21 cellular contexts compared by ENCODE assay signal in genomic region chr9:133844431-133844830, GRCh38.
DNase-seq lines count a peak whose midpoint lies in the region; ATAC-seq and TF ChIP-seq lines count a peak whose summit lies in the region.
"Had no signal": no experiment of that assay in that cellular context is flagged by ENCODE, and none has a peak within 500 bp of the region (broad histone marks: within the 10 kb centered on the region; RNA-seq: fewer than 3 reads in every experiment).

No MANE protein-coding gene starts in this region.

- no peak overlapping the region for H3K4ac ChIP-seq in neuronal stem cell (ENCODE audit: low read length)

- H3K4me2 ChIP-seq in neuronal stem cell (ENCODE audit: insufficient read depth, low read length, poor library complexity, severe bottlenecking) = peak overlapping the region; percentile 4
- H3K4me2 ChIP-seq: neural progenitor cell had no signal

- no peak overlapping the region for H3K23ac ChIP-seq in neuronal stem cell (ENCODE audit: low read depth, low read length, poor library complexity)

- peak overlapping the region in 5 of 12 donors; percentile 34 to 51 (median 40) for H3K4me3 ChIP-seq in heart left ventricle
- H3K4me3 ChIP-seq in right atrium auricular region = peak overlapping the region in 1 of 2 donors; percentile 35
- H3K4me3 ChIP-seq in esophagus squamous epithelium = no peak overlapping the region
- H3K4me3 ChIP-seq in neuronal stem cell (ENCODE audit: low read length in 2 of 2) = no peak overlapping the region
- peak overlapping the region in 3 of 4 donors; percentile 24 to 41 (median 35) for H3K4me3 ChIP-seq in upper lobe of left lung
- H3K4me3 ChIP-seq: MG63, neural progenitor cell, vagina had no signal

- TF ChIP-seq EP300 in upper lobe of left lung (IDR thresholded peaks at IDR 0.05) = no peak

- H3K9ac ChIP-seq in neuronal stem cell (ENCODE audit: low read depth, low read length, poor library complexity) = no peak overlapping the region
- H3K9ac ChIP-seq: neural progenitor cell had no signal

- ATAC-seq in heart left ventricle (no peak), upper lobe of left lung (ENCODE audit: low FRiP score in 2 of 2) (no peak), GM21447 (IDR thresholded peaks at IDR 0.05; ENCODE audit: unreplicated experiment) (no peak)

- peak overlapping the region; percentile 29 for H2BK5ac ChIP-seq in neuronal stem cell (ENCODE audit: low read length)

- H3K18ac ChIP-seq in neuronal stem cell (ENCODE audit: low read length) = peak overlapping the region; percentile 54

- H4K8ac ChIP-seq in neuronal stem cell (ENCODE audit: low read depth, low read length) = no peak overlapping the region

- H3K14ac ChIP-seq in neuronal stem cell (ENCODE audit: low read length) = no peak overlapping the region

- H2BK12ac ChIP-seq in neuronal stem cell (ENCODE audit: low read length) = no peak overlapping the region

- no peaks in the 10 kb centered on the region for H3K9me3 ChIP-seq in heart left ventricle
- H3K9me3 ChIP-seq in right atrium auricular region = no peaks in the 10 kb centered on the region
- no peaks in the 10 kb centered on the region for H3K9me3 ChIP-seq in esophagus squamous epithelium
- H3K9me3 ChIP-seq in neuronal stem cell (replicated peaks in 1 of 2; ENCODE audit: control insufficient read depth in 2 of 2, insufficient read depth in 1 of 2, low read depth in 1 of 2, low read length in 2 of 2) = no peaks in the 10 kb centered on the region
- H3K9me3 ChIP-seq in upper lobe of left lung = no peaks in the 10 kb centered on the region
- H3K9me3 ChIP-seq: MG63, vagina had no signal

- H3K27ac ChIP-seq in heart left ventricle (peak overlapping the region in 10 of 12 donors; percentile 57 to 95 (median 72)), right atrium auricular region (peak overlapping the region in 1 of 2 donors; percentile 72), esophagus squamous epithelium (peak overlapping the region in 3 of 4 donors; percentile 22 to 70 (median 59)), neuronal stem cell (replicated peaks; ENCODE audit: low read length) (no peak overlapping the region), upper lobe of left lung (peak overlapping the region; percentile 82 to 92 (median 85))
- H3K27ac ChIP-seq: HL-60, neural progenitor cell, vagina had no signal

- WGBS in heart left ventricle, 4 donors = 82 to 92% (median 86%) methylated on average over 9 of the region's 9 CpGs
- WGBS in esophagus squamous epithelium, 2 donors = 67 to 73% methylated on average over 3 to 4 of the region's 9 CpGs
- WGBS in neuronal stem cell (ENCODE audit: extremely low coverage in 2 of 2, insufficient read length in 2 of 2, insufficient replicate concordance in 1 of 2), 2 donors = no CpG with 5 or more reads among the region's 9 CpGs
- WGBS in upper lobe of left lung, 2 donors = 55 to 77% methylated on average over 4 to 9 of the region's 9 CpGs

- H3K4me1 ChIP-seq in heart left ventricle = peaks cover 0 to 41% (median 27%) of the 10 kb centered on the region in 12 donors
- peaks cover 0 to 37% of the 10 kb centered on the region in 2 donors for H3K4me1 ChIP-seq in right atrium auricular region
- peaks cover 0 to 26% (median 0%) of the 10 kb centered on the region in 3 donors for H3K4me1 ChIP-seq in esophagus squamous epithelium
- H3K4me1 ChIP-seq in neuronal stem cell (ENCODE audit: control insufficient read depth in 2 of 2, insufficient read depth in 1 of 2, low read depth in 1 of 2, low read length in 2 of 2) = peaks cover 15 to 25% of the 10 kb centered on the region in 2 donors
- H3K4me1 ChIP-seq in upper lobe of left lung = peaks cover 20 to 32% (median 26%) of the 10 kb centered on the region in 4 donors

- H4K91ac ChIP-seq in neuronal stem cell (ENCODE audit: low read depth, low read length, poor library complexity) = no peak overlapping the region

- H2BK120ac ChIP-seq in neuronal stem cell (ENCODE audit: low read depth, low read length) = no peak overlapping the region

- no peak overlapping the region for H2AFZ ChIP-seq in neuronal stem cell (ENCODE audit: low read length)
- H2AFZ ChIP-seq: neural progenitor cell had no signal

- DNase-seq in heart left ventricle (no peak), right atrium auricular region (ENCODE audit: low spot score) (no peak), esophagus squamous epithelium (lab: John Stamatoyannopoulos, UW) (no peak), neuronal stem cell (ENCODE audit: low spot score) (no peak), upper lobe of left lung (peak in 1 of 2 donors; percentile 72), HCEC 1CT (no peak)
- DNase-seq in stimulated activated CD4-positive, alpha-beta T cell treated with anti-CD3 and anti-CD28 coated beads, Interleukin-1b, Interleukin-23, amount 100 ng/mL, for 48 hours = no peak
- DNase-seq: activated CD4-positive, alpha-beta memory T cell treated with anti-CD3 and anti-CD28 coated beads for 36 hours; activated T-cell treated with anti-CD3 and anti-CD28 coated beads for 4 hours; head of caudate nucleus; immature natural killer cell; IMR-90; MG63; NCI-H1436; NCI-H2171 treated with DMSO at 0.1 percent for 48 hours; NCI-H748 treated with DMSO at 0.1 percent for 48 hours; SIG-M5 had no signal

- TF ChIP-seq CTCF in heart left ventricle (IDR thresholded peaks at IDR 0.05) (no peak), right atrium auricular region (IDR thresholded peaks at IDR 0.05) (no peak), esophagus squamous epithelium (IDR thresholded peaks at IDR 0.05) (no peak), upper lobe of left lung (IDR thresholded peaks at IDR 0.05) (no peak)

- H3K27me3 ChIP-seq in heart left ventricle (no peaks in the 10 kb centered on the region), right atrium auricular region (no peaks in the 10 kb centered on the region), esophagus squamous epithelium (no peaks in the 10 kb centered on the region), neuronal stem cell (ENCODE audit: control insufficient read depth in 3 of 3, insufficient read depth in 3 of 3, low read depth in 1 of 3, low read length in 3 of 3) (no peaks in the 10 kb centered on the region), upper lobe of left lung (no peaks in the 10 kb centered on the region)
- H3K27me3 ChIP-seq: MG63, neural progenitor cell, vagina had no signal

- H3K36me3 ChIP-seq in heart left ventricle (no peaks in the 10 kb centered on the region), right atrium auricular region (no peaks in the 10 kb centered on the region), esophagus squamous epithelium (no peaks in the 10 kb centered on the region), neuronal stem cell (replicated peaks in 1 of 2; ENCODE audit: control insufficient read depth in 2 of 2, insufficient read depth in 2 of 2, low read length in 2 of 2) (peaks cover 0 to 17% of the 10 kb centered on the region in 2 donors), upper lobe of left lung (no peaks in the 10 kb centered on the region)
- H3K36me3 ChIP-seq: MG63, neural progenitor cell, vagina had no signal

- no peak overlapping the region for H2BK15ac ChIP-seq in neuronal stem cell (ENCODE audit: low read length)

- H3K79me1 ChIP-seq in neuronal stem cell (ENCODE audit: low read depth, low read length) = peaks cover 20% of the 10 kb centered on the region

- intact Hi-C loops in heart left ventricle (cut with DNase I) (loop anchor here in 1 of 10 donors (5.0 kb wide), 1 partner anchor 148 kb away; the partner anchor contains the start of gene VAV2), esophagus squamous epithelium (cut with DNase I) (no loop called here)

- TF ChIP-seq POLR2A in heart left ventricle (IDR thresholded peaks at IDR 0.05) (no peak), esophagus squamous epithelium (IDR thresholded peaks at IDR 0.05) (no peak), upper lobe of left lung (IDR thresholded peaks at IDR 0.05) (peak in 1 of 4 donors; percentile 39)

- no peak overlapping the region for H2AK5ac ChIP-seq in neuronal stem cell (ENCODE audit: low read depth, low read length)

Comparison
In these comparisons a context has a peak if more than half of its experiments do, and no peak if none do; other contexts are left out.
1. H3K4me3 ChIP-seq: peak in upper lobe of left lung (3 of 4); none in esophagus squamous epithelium (0 of 4) and neuronal stem cell (0 of 2).